Comparison of ENCODE assay signal across 26 cellular contexts in genomic region chr16:86467490-86467889, GRCh38. TPM values are rescaled to one million over a fixed set of nuclear protein-coding genes. Genes with fewer than 3 reads are reported as not detected.
"Had no signal": no experiment of that assay in that cellular context is flagged by ENCODE, and none has a peak within 500 bp of the region (broad histone marks: within the 10 kb centered on the region; RNA-seq: fewer than 3 reads in every experiment).

No MANE protein-coding gene starts in this region.

- H3K4me3 Mint-ChIP-seq: dendritic cell treated with granulocyte-macrophage colony-stimulating factor and Interleukin-4, amounts not matched to agents 40 ng/mL and 50 ng/mL, for 4 days; endodermal cell; memory B cell; mesothelial cell of epicardium; natural killer cell; stimulated activated effector memory CD8-positive, alpha-beta T cell treated with anti-CD3 and anti-CD28 coated beads, Interleukin-12 subunit alpha, Interleukin-12 subunit beta, amount 100 ng/mL, for 72 hours had no signal

- H3K4me3 ChIP-seq: gastrocnemius medialis, lung, right atrium auricular region, testis, tibial artery, upper lobe of left lung had no signal

- H3K9me3 ChIP-seq: gastrocnemius medialis, neutrophil, testis had no signal

- H3K27me3 ChIP-seq: right atrium auricular region, testis, upper lobe of left lung had no signal

- H3K4me1 ChIP-seq: gastrocnemius medialis, parathyroid adenoma, right atrium auricular region, testis, tibial artery had no signal

- H2AFZ ChIP-seq: parathyroid adenoma had no signal

- DNase-seq: effector CD8-positive, alpha-beta T cell; endodermal cell; foreskin fibroblast; gastrocnemius medialis; head of caudate nucleus; kidney; natural killer cell; stimulated activated CD4-positive, alpha-beta T cell treated with anti-CD3 and anti-CD28 coated beads, Interleukin-2, amount 100 ng/mL, for 24 hours; stimulated activated CD4-positive, alpha-beta T cell treated with anti-CD3 and anti-CD28 coated beads, Interleukin-4, amount 100 ng/mL, for 24 hours; stimulated activated naive CD4-positive, alpha-beta T cell treated with Interleukin-2 at 50 U/mL for 16 hours; substantia nigra; testis; tibial artery; upper lobe of left lung had no signal

- H3K79me2 ChIP-seq: parathyroid adenoma had no signal

- H3K36me3 ChIP-seq: gastrocnemius medialis, neutrophil, right atrium auricular region, tibial artery, upper lobe of left lung had no signal

- H3K27ac Mint-ChIP-seq: dendritic cell treated with granulocyte-macrophage colony-stimulating factor and Interleukin-4, amounts not matched to agents 40 ng/mL and 50 ng/mL, for 4 days; endodermal cell; memory B cell; mesothelial cell of epicardium; natural killer cell; progenitor cell of endocrine pancreas; stimulated activated effector memory CD8-positive, alpha-beta T cell treated with anti-CD3 and anti-CD28 coated beads, Interleukin-12 subunit alpha, Interleukin-12 subunit beta, amount 100 ng/mL, for 72 hours had no signal

- H3K4me1 Mint-ChIP-seq: endodermal cell; mesothelial cell of epicardium; natural killer cell; stimulated activated effector memory CD8-positive, alpha-beta T cell treated with anti-CD3 and anti-CD28 coated beads, Interleukin-12 subunit alpha, Interleukin-12 subunit beta, amount 100 ng/mL, for 72 hours had no signal

- H3K36me3 Mint-ChIP-seq: memory B cell; mesothelial cell of epicardium; natural killer cell; stimulated activated effector memory CD8-positive, alpha-beta T cell treated with anti-CD3 and anti-CD28 coated beads, Interleukin-12 subunit alpha, Interleukin-12 subunit beta, amount 100 ng/mL, for 72 hours had no signal

- H3K9ac ChIP-seq: parathyroid adenoma had no signal

- H3K27ac ChIP-seq: epithelial cell of prostate, gastrocnemius medialis, neutrophil, parathyroid adenoma, right atrium auricular region, testis, tibial artery, upper lobe of left lung had no signal

RNA-seq across cellular contexts. Expression of gene FOXF1, which starts 42.8 kb away (rescaled TPM):
- total RNA-seq: endodermal cell, natural killer cell, progenitor cell of endocrine pancreas, skeletal muscle tissue had no signal
- polyA plus RNA-seq: neural cell had no signal
